27 cellular contexts compared by ENCODE assay signal in the genomic region with DNA sequence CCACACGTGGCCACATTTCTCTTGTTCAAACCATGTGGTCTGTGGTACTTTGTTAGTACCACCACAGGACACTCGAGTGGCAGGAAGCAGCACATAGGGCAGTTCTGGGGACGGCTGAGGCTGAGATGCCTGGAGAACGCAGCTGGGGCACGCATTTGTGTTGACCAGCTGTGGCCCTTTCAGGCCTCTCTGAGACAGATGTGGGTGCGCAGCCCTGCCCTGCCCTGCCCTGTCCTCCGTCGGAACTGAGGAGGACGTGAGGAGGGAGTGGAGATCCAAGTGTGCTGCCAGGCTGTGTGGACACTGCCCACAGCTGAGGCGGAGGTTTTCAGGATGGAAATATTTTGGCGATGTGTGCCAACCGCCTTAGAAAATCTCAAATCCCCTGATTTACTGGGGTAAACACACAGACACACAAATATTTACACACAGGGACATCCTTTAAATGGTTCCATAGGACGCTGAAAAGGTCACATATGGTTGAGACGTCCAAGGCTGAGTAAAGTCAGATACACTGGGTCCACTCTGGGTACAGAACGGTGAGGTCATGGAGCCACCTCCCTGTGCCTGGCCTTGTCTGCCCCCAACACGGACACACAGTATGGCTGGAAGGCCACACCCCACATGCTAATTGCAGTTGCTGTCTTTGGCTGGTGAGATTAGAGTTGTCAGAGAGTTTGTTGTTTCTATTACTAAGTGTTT. TPM values are rescaled to one million over a fixed set of nuclear protein-coding genes. Genes with fewer than 3 reads are reported as not detected.
"Had no signal": no experiment of that assay in that cellular context is flagged by ENCODE, and none has a peak within 500 bp of the region (broad histone marks: within the 10 kb centered on the region; RNA-seq: fewer than 3 reads in every experiment).

No MANE protein-coding gene starts in this region.

- H3K27ac Mint-ChIP-seq: activated CD4-positive, alpha-beta memory T cell treated with anti-CD3 and anti-CD28 coated beads for 36 hours; activated CD4-positive, alpha-beta T cell treated with anti-CD3 and anti-CD28 coated beads, Interleukin-2, amount 10 ng/mL, durations not matched to agents 24 days and 14 days; activated naive CD8-positive, alpha-beta T cell; activated T-cell treated with anti-CD3 and anti-CD28 coated beads, Interleukin-2, amount 50 U/mL, for 72 hours; stimulated activated effector memory CD8-positive, alpha-beta T cell treated with anti-CD3 and anti-CD28 coated beads, Interleukin-12 subunit alpha, Interleukin-12 subunit beta, amount 100 ng/mL, for 72 hours; stimulated activated naive CD8-positive, alpha-beta T cell treated with anti-CD3 and anti-CD28 coated beads, Interleukin-15, Interleukin-2, amounts not matched to agents 100 ng/mL and 50 ng/mL, for 24 hours; T-helper 1 cell treated with Interleukin-12 subunit alpha and Interleukin-12 subunit beta and Interleukin-4 antibody, amounts not matched to agents 30 μg/mL and 1 μg/mL, for 36 hours had no signal

- ATAC-seq: activated T-cell treated with anti-CD3 and anti-CD28 coated beads, Interleukin-2, amount 50 U/mL, for 72 hours; foreskin keratinocyte; left colon; naive thymus-derived CD8-positive, alpha-beta T cell; sciatic nerve; stimulated activated effector memory CD8-positive, alpha-beta T cell treated with anti-CD3 and anti-CD28 coated beads, Interleukin-12 subunit alpha, Interleukin-12 subunit beta, amount 100 ng/mL, for 72 hours had no signal

- DNase-seq: activated CD4-positive, alpha-beta memory T cell treated with anti-CD3 and anti-CD28 coated beads for 36 hours; activated CD4-positive, alpha-beta T cell treated with anti-CD3 and anti-CD28 coated beads, Interleukin-2, amount 10 ng/mL, durations not matched to agents 24 days and 14 days; activated CD4-positive, CD25-positive, alpha-beta regulatory T cell treated with anti-CD3 and anti-CD28 coated beads, Interleukin-2, amount 50 U/mL, for 72 hours; activated effector memory CD4-positive, alpha-beta T cell treated with Interleukin-2 at 50 U/mL for 16 hours; activated T-cell treated with anti-CD3 and anti-CD28 coated beads, Interleukin-2, amount 50 U/mL, for 72 hours; anterior cingulate cortex; dermis blood vessel endothelial cell; effector CD4-positive, alpha-beta T cell; foreskin keratinocyte; islet precursor cell; left colon; midbrain; stimulated activated CD4-positive, alpha-beta T cell treated with anti-CD3 and anti-CD28 coated beads, Interleukin-4, amount 100 ng/mL, for 24 hours; SW 1271; T-helper 9 cell; trophoblast cell had no signal

- H3K4me1 Mint-ChIP-seq: activated CD4-positive, alpha-beta T cell treated with anti-CD3 and anti-CD28 coated beads, Interleukin-2, amount 10 ng/mL, durations not matched to agents 24 days and 14 days; stimulated activated effector memory CD8-positive, alpha-beta T cell treated with anti-CD3 and anti-CD28 coated beads, Interleukin-12 subunit alpha, Interleukin-12 subunit beta, amount 100 ng/mL, for 72 hours had no signal

- H3K27ac ChIP-seq: esophagus muscularis mucosa, foreskin keratinocyte, skin epidermis, thoracic aorta had no signal

- H3K9me3 Mint-ChIP-seq: activated CD4-positive, alpha-beta memory T cell treated with anti-CD3 and anti-CD28 coated beads for 36 hours; activated CD4-positive, alpha-beta T cell treated with anti-CD3 and anti-CD28 coated beads, Interleukin-2, amount 10 ng/mL, durations not matched to agents 24 days and 14 days; activated T-cell treated with anti-CD3 and anti-CD28 coated beads, Interleukin-2, amount 50 U/mL, for 72 hours; naive thymus-derived CD8-positive, alpha-beta T cell; stimulated activated effector memory CD8-positive, alpha-beta T cell treated with anti-CD3 and anti-CD28 coated beads, Interleukin-12 subunit alpha, Interleukin-12 subunit beta, amount 100 ng/mL, for 72 hours; stimulated activated naive CD8-positive, alpha-beta T cell treated with anti-CD3 and anti-CD28 coated beads, Interleukin-15, Interleukin-2, amounts not matched to agents 100 ng/mL and 50 ng/mL, for 24 hours; T-helper 1 cell treated with Interleukin-12 subunit alpha and Interleukin-12 subunit beta and Interleukin-4 antibody, amounts not matched to agents 30 μg/mL and 1 μg/mL, for 36 hours had no signal

- H3K4me3 Mint-ChIP-seq: activated CD4-positive, alpha-beta memory T cell treated with anti-CD3 and anti-CD28 coated beads for 36 hours; activated CD4-positive, alpha-beta T cell treated with anti-CD3 and anti-CD28 coated beads, Interleukin-2, amount 10 ng/mL, durations not matched to agents 24 days and 14 days; activated naive CD8-positive, alpha-beta T cell; activated T-cell treated with anti-CD3 and anti-CD28 coated beads, Interleukin-2, amount 50 U/mL, for 72 hours; naive thymus-derived CD8-positive, alpha-beta T cell; stimulated activated effector memory CD8-positive, alpha-beta T cell treated with anti-CD3 and anti-CD28 coated beads, Interleukin-12 subunit alpha, Interleukin-12 subunit beta, amount 100 ng/mL, for 72 hours; stimulated activated naive CD8-positive, alpha-beta T cell treated with anti-CD3 and anti-CD28 coated beads, Interleukin-15, Interleukin-2, amounts not matched to agents 100 ng/mL and 50 ng/mL, for 24 hours; T-helper 1 cell treated with Interleukin-12 subunit alpha and Interleukin-12 subunit beta and Interleukin-4 antibody, amounts not matched to agents 30 μg/mL and 1 μg/mL, for 36 hours had no signal

- H3K4me3 ChIP-seq: esophagus muscularis mucosa, skin epidermis, thoracic aorta had no signal

- H3K9me3 ChIP-seq: esophagus muscularis mucosa, thoracic aorta had no signal

- H3K4me1 ChIP-seq: esophagus muscularis mucosa, foreskin keratinocyte had no signal

- H3K36me3 Mint-ChIP-seq: activated naive CD8-positive, alpha-beta T cell had no signal

- H3K27me3 ChIP-seq: esophagus muscularis mucosa, foreskin keratinocyte had no signal

- H3K27me3 Mint-ChIP-seq: activated CD4-positive, alpha-beta memory T cell treated with anti-CD3 and anti-CD28 coated beads for 36 hours; activated CD4-positive, alpha-beta T cell treated with anti-CD3 and anti-CD28 coated beads, Interleukin-2, amount 10 ng/mL, durations not matched to agents 24 days and 14 days; activated naive CD8-positive, alpha-beta T cell; naive thymus-derived CD8-positive, alpha-beta T cell; stimulated activated naive CD8-positive, alpha-beta T cell treated with anti-CD3 and anti-CD28 coated beads, Interleukin-15, Interleukin-2, amounts not matched to agents 100 ng/mL and 50 ng/mL, for 24 hours had no signal

RNA-seq across cellular contexts. Expression of a gene that starts 14.8 kb away (rescaled TPM):
- total RNA-seq: esophagus muscularis mucosa; naive thymus-derived CD8-positive, alpha-beta T cell; osteoblast; sciatic nerve; subcutaneous adipose tissue; thoracic aorta had no signal
